In genomic region chr13:78604782-78605611, GRCh38 we compare ENCODE assay signal across 14 cellular contexts. TPM values are rescaled to one million over a fixed set of nuclear protein-coding genes. Genes with fewer than 3 reads are reported as not detected.
DNase-seq lines count a peak whose midpoint lies in the region; ATAC-seq and TF ChIP-seq lines count a peak whose summit lies in the region.
"Had no signal": no experiment of that assay in that cellular context is flagged by ENCODE, and none has a peak within 500 bp of the region (broad histone marks: within the 10 kb centered on the region; RNA-seq: fewer than 3 reads in every experiment).

No MANE protein-coding gene starts in this region.

- no peak overlapping the region for H2BK5ac ChIP-seq in H9 (ENCODE audit: insufficient read length, low read length)

- H3K27ac Mint-ChIP-seq in H9 (no peak overlapping the region), natural killer cell (no peak overlapping the region)
- no peak overlapping the region for H3K27ac Mint-ChIP-seq in CD4-positive, alpha-beta T cell
- H3K27ac Mint-ChIP-seq: CD4-positive, CD25-positive, alpha-beta regulatory T cell had no signal

- CTCF ChIA-PET in CD4-positive, alpha-beta T cell (lab: Charles Lee) = no interaction called here

- H3K9me3 Mint-ChIP-seq in H9 (peaks cover 8 to 16% of the 10 kb centered on the region in 2 experiments; a peak in 3 of 5 replicates), natural killer cell (no peaks in the 10 kb centered on the region)
- H3K9me3 Mint-ChIP-seq in CD4-positive, alpha-beta T cell = peaks cover under 1% of the 10 kb centered on the region

- no peak overlapping the region for H4K91ac ChIP-seq in H9 (ENCODE audit: insufficient read length, low read depth, low read length)

- peaks cover 23% of the 10 kb centered on the region for H3K23me2 ChIP-seq in H9 (ENCODE audit: insufficient read length, low read depth, low read length, poor library complexity, severe bottlenecking)

- intact Hi-C loops in natural killer cell (cut with micrococcal nuclease) = no loop called here
- intact Hi-C loops in CD4-positive, alpha-beta T cell (cut with DNase I, micrococcal nuclease) = loop anchor here (5.0 kb wide), 1 partner anchor 52 kb away; the partner anchor contains the start of gene OBI1 (in 2 of the 2)

- H3K79me2 ChIP-seq in H9 (ENCODE audit: insufficient read depth, low read length) (no peaks in the 10 kb centered on the region), MM.1S (ENCODE audit: low read length) (no peaks in the 10 kb centered on the region)

- H3K36me3 Mint-ChIP-seq in H9 (ENCODE audit: insufficient read depth in 1 of 3, low read depth in 3 of 3) = peaks cover 0 to 2% (median 2%) of the 10 kb centered on the region in 3 experiments; a peak in 3 of 7 replicates
- H3K36me3 Mint-ChIP-seq in natural killer cell = no peaks in the 10 kb centered on the region
- peaks cover 7% of the 10 kb centered on the region for H3K36me3 Mint-ChIP-seq in CD4-positive, alpha-beta T cell (ENCODE audit: low read depth)
- H3K36me3 Mint-ChIP-seq: CD4-positive, CD25-positive, alpha-beta regulatory T cell had no signal

- no peak overlapping the region for H3K14ac ChIP-seq in H9 (ENCODE audit: insufficient read depth, low read length)

- H2BK12ac ChIP-seq in H9 (ENCODE audit: insufficient read length, low read depth, low read length) = no peak overlapping the region

- WGBS in H9 (ENCODE audit: extremely low coverage, insufficient read length, low lambda C conversion rate) = no CpG with 5 or more reads among the region's 20 CpGs

- H3K27me3 Mint-ChIP-seq in H9 (ENCODE audit: low read depth) (peaks cover 96% of the 10 kb centered on the region), natural killer cell (ENCODE audit: low read depth in 2 of 2) (peaks cover 77 to 90% of the 10 kb centered on the region in 2 donors)
- peaks cover 89% of the 10 kb centered on the region for H3K27me3 Mint-ChIP-seq in CD4-positive, alpha-beta T cell

- H3K36me3 ChIP-seq in MM.1S (replicated peaks; ENCODE audit: insufficient read depth, low read length) = no peaks in the 10 kb centered on the region
- H3K36me3 ChIP-seq: neutrophil had no signal

- H2AFZ ChIP-seq in H9 (ENCODE audit: low read length) (no peak overlapping the region), MM.1S (ENCODE audit: low read length) (no peak overlapping the region)

- peak overlapping the region in 1 of 2 experiments; percentile 58; a peak in 3 of 5 replicates for H3K4me3 Mint-ChIP-seq in H9
- no peak overlapping the region for H3K4me3 Mint-ChIP-seq in natural killer cell
- no peak overlapping the region for H3K4me3 Mint-ChIP-seq in CD4-positive, alpha-beta T cell

- no peak overlapping the region for H3K27ac ChIP-seq in H9 (ENCODE audit: insufficient read length, low read depth, low read length)
- no peak overlapping the region for H3K27ac ChIP-seq in MM.1S (ENCODE audit: low read length)
- H3K27ac ChIP-seq in CD4-positive, alpha-beta T cell (ENCODE audit: low read depth, low read length) = no peak overlapping the region
- H3K27ac ChIP-seq: neutrophil, SK-N-MC had no signal

- no peak overlapping the region for H3K4ac ChIP-seq in H9 (ENCODE audit: low read depth, low read length)

- H3K4me2 ChIP-seq in H9 (ENCODE audit: insufficient read depth, insufficient read length, low read length) (peak overlapping the region; percentile 64), MM.1S (ENCODE audit: low read depth, low read length) (no peak overlapping the region)

- H3K4me1 ChIP-seq in H9 (ENCODE audit: insufficient read depth, low read length) (no peaks in the 10 kb centered on the region), MM.1S (ENCODE audit: low read length) (0 out of 2 replicates have a peak, but pooled peaks cover 6% of the 10 kb centered on the region)

- ATAC-seq in natural killer cell = no peak
- ATAC-seq in CD4-positive, alpha-beta T cell (ENCODE audit: poor library complexity) = no peak

- H3K56ac ChIP-seq in H9 (ENCODE audit: insufficient read length, low read depth, low read length) = no peak overlapping the region

- no peak overlapping the region for H4K5ac ChIP-seq in H9 (ENCODE audit: insufficient read length, low read depth, low read length)

- no peak overlapping the region for H2BK20ac ChIP-seq in H9 (ENCODE audit: low read depth, low read length, poor library complexity, severe bottlenecking)

- H3K4me3 ChIP-seq in MM.1S (ENCODE audit: low read length) = no peak overlapping the region

- H3K9me3 ChIP-seq in H9 (ENCODE audit: control insufficient read depth, low read depth, low read length) = no peaks in the 10 kb centered on the region
- H3K9me3 ChIP-seq in MM.1S (replicated peaks; ENCODE audit: insufficient read depth, low read length) = no peaks in the 10 kb centered on the region
- peaks cover 5% of the 10 kb centered on the region for H3K9me3 ChIP-seq in CD4-positive, alpha-beta T cell (ENCODE audit: control insufficient read depth, low read length)
- H3K9me3 ChIP-seq: neutrophil had no signal

- no peak for TF ChIP-seq POLR2A in erythroblast (IDR thresholded peaks at IDR 0.05; ENCODE audit: low read length)

- H3T11ph ChIP-seq in H9 (ENCODE audit: low read length) = no peak overlapping the region

- no peak overlapping the region for H3K9ac ChIP-seq in H9 (ENCODE audit: extremely low read depth, insufficient read length, low read length)
- H3K9ac ChIP-seq in MM.1S (ENCODE audit: low read length) = no peak overlapping the region

- no peaks in the 10 kb centered on the region for H3K9me2 ChIP-seq in MM.1S (replicated peaks; ENCODE audit: insufficient read depth, low read length)

- H3K23ac ChIP-seq in H9 (ENCODE audit: insufficient read length, low read depth, low read length) = no peak overlapping the region

- no peak overlapping the region for H2BK15ac ChIP-seq in H9 (ENCODE audit: low read depth, low read length)

- no peak overlapping the region for H3K18ac ChIP-seq in H9 (ENCODE audit: insufficient read length, low read depth, low read length)

- H4K20me1 ChIP-seq in H9 (ENCODE audit: control insufficient read depth, insufficient read depth, insufficient read length) = no peaks in the 10 kb centered on the region
- H4K20me1 ChIP-seq in MM.1S (ENCODE audit: insufficient read depth, low read length) = no peaks in the 10 kb centered on the region

- no peak overlapping the region for H4K8ac ChIP-seq in H9 (replicated peaks; ENCODE audit: insufficient read length, low read depth, low read length)

- no peaks in the 10 kb centered on the region for H3K79me1 ChIP-seq in H9 (ENCODE audit: insufficient read depth, low read depth, low read length, poor library complexity, severe bottlenecking)

- no peaks in the 10 kb centered on the region for H3F3A ChIP-seq in MM.1S (ENCODE audit: insufficient read depth, low read length)

- peak; percentile 45 for TF ChIP-seq CTCF in H9 (conservative IDR thresholded peaks at IDR 0.05)
- TF ChIP-seq CTCF in natural killer cell (IDR thresholded peaks at IDR 0.05) = no peak
- no peak for TF ChIP-seq CTCF in MM.1S (IDR thresholded peaks at IDR 0.05; ENCODE audit: low read length)
- no peak for TF ChIP-seq CTCF in CD4-positive, alpha-beta T cell (IDR thresholded peaks at IDR 0.05)

- H2BK120ac ChIP-seq in H9 (ENCODE audit: low read depth, low read length, poor library complexity, severe bottlenecking) = no peak overlapping the region

- no peak overlapping the region for H2AK5ac ChIP-seq in H9 (ENCODE audit: insufficient read length, low read length)

- peaks cover 92% of the 10 kb centered on the region for H3K27me3 ChIP-seq in H9 (ENCODE audit: insufficient read depth, low read length)
- no peaks in the 10 kb centered on the region for H3K27me3 ChIP-seq in MM.1S (replicated peaks; ENCODE audit: insufficient read depth, low read length)
- peaks cover 95% of the 10 kb centered on the region for H3K27me3 ChIP-seq in CD4-positive, alpha-beta T cell (ENCODE audit: control insufficient read depth, insufficient read depth, low read length)

- DNase-seq in AG08396 (ENCODE audit: low spot score) (peak; percentile 26), H9 (peak; percentile 79), NCI-H345 (lab: John Stamatoyannopoulos, UW) (peak; percentile 64), erythroblast (lab: John Stamatoyannopoulos, UW) (peak; percentile 16 to 17), natural killer cell (no peak), MM.1S (no peak), HT-29 (ENCODE audit: low spot score) (no peak)
- no peak for DNase-seq in CD4-positive, alpha-beta T cell
- DNase-seq: amygdala; CD4-positive, CD25-positive, alpha-beta regulatory T cell; stimulated activated CD4-positive, alpha-beta T cell treated with anti-CD3 and anti-CD28 coated beads, Interleukin-4, amount 100 ng/mL, for 24 hours had no signal

- H3K4me1 Mint-ChIP-seq in H9 = peaks cover 36 to 67% of the 10 kb centered on the region in 2 experiments
- peaks cover 53 to 64% of the 10 kb centered on the region in 2 donors for H3K4me1 Mint-ChIP-seq in natural killer cell
- peaks cover 55% of the 10 kb centered on the region for H3K4me1 Mint-ChIP-seq in CD4-positive, alpha-beta T cell (ENCODE audit: low read depth)

- POLR2A ChIA-PET in CD4-positive, alpha-beta T cell (lab: Charles Lee) = interaction anchor here (0.7 kb wide), 2 partner anchors 154 to 876 kb away, joined by 3 read pairs; partner anchors contain the start of gene NDFIP2

RNA-seq across cellular contexts. Expression of gene POU4F1, which starts 1.6 kb away (rescaled TPM):
- total RNA-seq in H9 (2021) = 0.26 and 0.29 TPM in 2 replicates
- total RNA-seq in natural killer cell = under 1 TPM in 1 of 3 donors, not detected in 2; 0.10 TPM
- under 1 TPM; 0.11 to 0.14 TPM for total RNA-seq in CD4-positive, alpha-beta T cell
- total RNA-seq in HT-29 (2014; rRNA removed; shearing (Covaris generic)) = not detected in 2 replicates
- total RNA-seq: subcutaneous adipose tissue had no signal

RNA-seq across cellular contexts. Expression of gene OBI1, which starts 54.0 kb away (rescaled TPM):
- total RNA-seq in H9 (2021) (24.4 and 25.0 TPM in 2 replicates), natural killer cell (1 to 10 TPM; 4.9 to 7.8 (median 5.1) TPM)
- 1 to 10 TPM; 2.6 TPM for total RNA-seq in CD4-positive, alpha-beta T cell
- 6.8 TPM in 2 replicates for total RNA-seq in HT-29 (2014; rRNA removed; shearing (Covaris generic))

Comparison
In these comparisons a context has a peak if more than half of its experiments do, and no peak if none do; other contexts are left out.
1. DNase-seq: peak in AG08396 (single experiment), H9 (single experiment), NCI-H345 (single experiment) and erythroblast (2 of 2); none in natural killer cell (single experiment), MM.1S (single experiment), CD4-positive, alpha-beta T cell (0 of 10) and HT-29 (single experiment).